ENCODE assay signal across 34 cellular contexts in the genomic region with DNA sequence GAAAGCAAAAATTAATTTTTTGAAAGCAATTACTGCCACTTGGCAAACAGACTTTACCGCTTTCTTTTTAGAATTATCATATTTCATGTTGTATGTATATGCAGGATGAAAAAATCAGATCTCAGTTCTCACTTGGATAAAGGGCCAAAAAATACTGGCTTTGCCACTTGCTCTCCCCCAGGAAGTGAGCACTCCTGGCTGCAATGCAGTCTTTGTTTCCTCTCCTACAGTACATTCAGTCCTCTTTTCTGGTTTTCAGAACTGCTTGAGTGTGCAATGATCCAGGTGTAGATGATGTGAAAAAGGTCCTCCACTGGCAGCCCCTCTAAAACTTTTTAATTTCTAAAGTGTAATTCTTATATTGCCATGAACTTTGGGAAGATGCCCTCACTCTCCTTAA.
"Had no signal": no experiment of that assay in that cellular context is flagged by ENCODE, and none has a peak within 500 bp of the region (broad histone marks: within the 10 kb centered on the region; RNA-seq: fewer than 3 reads in every experiment).

No MANE protein-coding gene starts in this region.

- H3K9me3 ChIP-seq: adrenal gland, body of pancreas, esophagus muscularis mucosa, neutrophil, ovary, sigmoid colon, thoracic aorta, upper lobe of left lung had no signal

- H3K4me1 ChIP-seq: adrenal gland, esophagus muscularis mucosa, sigmoid colon, upper lobe of left lung had no signal

- H3K4me3 ChIP-seq: adrenal gland, body of pancreas, coronary artery, dorsolateral prefrontal cortex, esophagus muscularis mucosa, ovary, sigmoid colon, thoracic aorta, upper lobe of left lung had no signal

- DNase-seq: activated CD4-positive, alpha-beta T cell treated with anti-CD3 and anti-CD28 coated beads for 48 hours; activated CD4-positive, alpha-beta T cell treated with anti-CD3 and anti-CD28 coated beads, Interleukin-2, amount 50 U/mL, for 48 hours; activated CD8-positive, alpha-beta memory T cell treated with anti-CD3 and anti-CD28 coated beads, Interleukin-2, amount 50 U/mL, for 4 hours; activated effector memory CD4-positive, alpha-beta T cell treated with anti-CD3 and anti-CD28 coated beads, Interleukin-2, amount 50 U/mL, for 16 hours; activated naive CD4-positive, alpha-beta T cell treated with anti-CD3 and anti-CD28 coated beads for 36 hours; activated naive CD8-positive, alpha-beta T cell treated with anti-CD3 and anti-CD28 coated beads for 36 hours; activated T-cell treated with anti-CD3 and anti-CD28 coated beads, Interleukin-2, amount 50 U/mL, for 1 hour; adrenal gland; aorta; body of pancreas; dorsolateral prefrontal cortex; effector memory CD8-positive, alpha-beta T cell; foreskin melanocyte; glutamatergic neuron; islet precursor cell; left cardiac atrium; left ventricle myocardium superior; naive B cell; nephron progenitor cell; ovary; retina; sigmoid colon; small intestine; stimulated activated CD4-positive, alpha-beta T cell treated with anti-CD3 and anti-CD28 coated beads, Interleukin-4, amount 100 ng/mL, for 24 hours; T-helper 9 cell; upper lobe of left lung had no signal

- H3K27me3 ChIP-seq: adrenal gland, body of pancreas, esophagus muscularis mucosa, neutrophil, ovary, sigmoid colon, upper lobe of left lung had no signal

- H3K36me3 ChIP-seq: adrenal gland, esophagus muscularis mucosa, neutrophil, ovary, sigmoid colon, thoracic aorta, upper lobe of left lung had no signal

- H3K27ac ChIP-seq: adrenal gland, body of pancreas, coronary artery, dorsolateral prefrontal cortex, esophagus muscularis mucosa, neutrophil, ovary, sigmoid colon, thoracic aorta, upper lobe of left lung, VCaP had no signal

- FAIRE-seq: small intestine, TTC549 had no signal

- ATAC-seq: activated CD4-positive, CD25-positive, alpha-beta regulatory T cell treated with anti-CD3 and anti-CD28 coated beads, Interleukin-2, amount 50 U/mL, for 24 hours; body of pancreas; effector memory CD8-positive, alpha-beta T cell; left cardiac atrium; left ventricle myocardium superior; stimulated activated effector memory CD8-positive, alpha-beta T cell treated with anti-CD3 and anti-CD28 coated beads, Interleukin-12 subunit alpha, Interleukin-12 subunit beta, amount 100 ng/mL, for 72 hours had no signal
